In the genomic region with DNA sequence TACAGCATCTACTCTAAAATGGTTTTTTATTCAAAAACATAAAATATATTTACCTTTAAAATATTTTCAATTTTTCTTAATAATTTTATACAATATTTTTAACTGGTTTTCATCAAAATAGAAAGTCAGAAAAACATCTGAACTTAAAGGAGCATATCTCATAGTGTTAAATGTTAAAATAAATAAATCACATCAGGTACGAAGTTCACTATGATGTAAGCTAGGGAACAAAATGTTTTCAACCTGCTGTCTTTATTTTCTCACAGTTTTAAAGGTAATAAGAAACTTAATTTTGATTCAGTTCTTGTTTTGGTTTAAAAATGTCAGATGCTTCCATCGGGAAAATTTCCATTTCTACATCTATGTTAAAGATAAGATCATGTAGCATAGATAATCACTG, we compare ENCODE assay signal across 29 cellular contexts.
"Had no signal": no experiment of that assay in that cellular context is flagged by ENCODE, and none has a peak within 500 bp of the region (broad histone marks: within the 10 kb centered on the region; RNA-seq: fewer than 3 reads in every experiment).

No MANE protein-coding gene starts in this region.

- H3K4me3 ChIP-seq: heart right ventricle, hepatocyte, left lung, lung, neural progenitor cell, ovary, prostate gland, sigmoid colon, smooth muscle cell, tibial nerve, uterus had no signal

- DNase-seq: heart right ventricle; islet precursor cell; left cardiac atrium; left lung; mesendoderm; naive B cell; natural killer cell; nephron progenitor cell; occipital lobe; ovary; posterior cingulate gyrus; right cardiac atrium; sigmoid colon; stimulated activated CD4-positive, alpha-beta T cell treated with anti-CD3 and anti-CD28 coated beads, Interleukin-1b, Interleukin-23, amount 100 ng/mL, for 48 hours; stimulated activated CD4-positive, alpha-beta T cell treated with anti-CD3 and anti-CD28 coated beads, Interleukin-2, amount 100 ng/mL, for 48 hours; stimulated activated CD4-positive, alpha-beta T cell treated with anti-CD3 and anti-CD28 coated beads, Interleukin-4, amount 100 ng/mL, for 4 hours; stimulated activated CD8-positive, alpha-beta memory T cell treated with anti-CD3 and anti-CD28 coated beads, Interleukin-4, amount 100 ng/mL, for 48 hours; stimulated activated naive CD4-positive, alpha-beta T cell treated with Interleukin-2 at 50 U/mL for 16 hours; stimulated activated naive CD8-positive, alpha-beta T cell treated with anti-CD3 and anti-CD28 coated beads, Interleukin-15, amount 100 ng/mL, for 72 hours; substantia nigra; uterus had no signal

- H3K9me3 ChIP-seq: heart right ventricle, left lung, neutrophil, ovary, prostate gland, sigmoid colon, tibial nerve, uterus had no signal

- H3K27me3 ChIP-seq: heart right ventricle, hepatocyte, left lung, neural progenitor cell, neutrophil, ovary, sigmoid colon, tibial nerve, uterus had no signal

- ATAC-seq: heart right ventricle; left cardiac atrium; left lung; natural killer cell; right cardiac atrium; stimulated activated memory B cell treated with anti-CD40 and anti-IgM and Interleukin-4, amounts not matched to agents 10 μg/mL and 1 μg/mL and 100 μg/mL, for 72 hours; stimulated activated naive CD8-positive, alpha-beta T cell treated with anti-CD3 and anti-CD28 coated beads, Interleukin-15, amount 100 ng/mL, for 72 hours had no signal

- H3K4me1 ChIP-seq: heart right ventricle, left lung, neural progenitor cell, prostate gland, sigmoid colon, tibial nerve, uterus had no signal

- H3K27ac ChIP-seq: heart right ventricle, hepatocyte, left lung, neural progenitor cell, neutrophil, ovary, prostate gland, sigmoid colon, tibial nerve, uterus had no signal

- H3K36me3 ChIP-seq: heart right ventricle, left lung, neural progenitor cell, neutrophil, ovary, prostate gland, sigmoid colon, tibial nerve, uterus had no signal
